In the genomic region with DNA sequence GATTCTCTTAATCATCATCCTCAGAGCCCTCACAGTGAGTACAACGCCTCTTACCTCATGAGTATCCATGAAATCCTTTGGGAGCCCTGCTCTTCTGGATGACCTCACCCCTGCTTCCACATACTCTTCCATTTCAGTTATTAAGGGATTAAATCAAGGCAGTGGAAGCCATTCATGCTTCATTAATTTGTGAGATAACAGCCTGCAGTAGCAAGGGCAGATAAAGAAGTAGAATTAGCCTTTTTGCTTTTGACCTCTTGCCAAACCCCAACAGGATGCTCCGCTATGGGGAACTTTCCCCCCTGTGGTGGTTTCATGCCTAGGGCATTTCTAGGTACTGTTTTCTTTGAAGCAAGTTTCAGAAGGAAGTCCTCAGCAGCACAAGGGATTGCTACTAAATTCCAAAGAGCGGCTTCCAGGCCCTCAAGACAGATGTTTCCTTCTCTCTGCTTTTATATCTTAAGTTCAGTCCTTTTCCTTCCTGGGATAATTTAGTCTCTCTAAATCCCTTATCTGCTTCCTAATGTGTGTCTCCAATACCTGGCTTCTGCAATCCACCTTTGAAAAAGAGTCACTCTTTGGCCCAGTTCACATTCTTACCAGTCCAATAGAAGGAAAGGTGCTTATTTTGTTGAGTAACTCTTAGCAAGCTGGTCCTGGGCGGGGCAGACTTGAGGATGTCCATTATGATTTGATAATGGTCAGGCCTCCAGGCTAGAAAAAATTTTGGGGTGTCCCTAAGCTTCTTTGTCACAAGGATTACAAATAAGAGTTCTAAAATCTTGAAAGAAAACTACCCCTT, we compare ENCODE assay signal across 8 cellular contexts.
DNase-seq lines count a peak whose midpoint lies in the region; ATAC-seq and TF ChIP-seq lines count a peak whose summit lies in the region.

No MANE protein-coding gene starts in this region.

- TF ChIP-seq CTCF in retinal pigment epithelial cell (conservative IDR thresholded peaks at IDR 0.05; ENCODE audit: low read depth, low read length): no peak
- no peak for TF ChIP-seq CTCF in ascending aorta (IDR thresholded peaks at IDR 0.05)

- H3K27me3 ChIP-seq in ascending aorta: no peaks in the 10 kb centered on the region

- peaks cover 0 to 8% of the 10 kb centered on the region in 2 donors for H3K9me3 ChIP-seq in ascending aorta

- no peak for TF ChIP-seq POLR2A in GM18505 (IDR thresholded peaks at IDR 0.05; ENCODE audit: borderline replicate concordance, extremely low read depth, insufficient read depth, insufficient read length)

- peaks cover 7 to 27% of the 10 kb centered on the region in 2 donors for H3K4me1 ChIP-seq in ascending aorta

- H3K36me3 ChIP-seq in ascending aorta: no peaks in the 10 kb centered on the region

- peak; percentile 90 for ATAC-seq in GM18505 (IDR thresholded peaks at IDR 0.05; ENCODE audit: unreplicated experiment)
- ATAC-seq in HG03095 (IDR thresholded peaks at IDR 0.05; ENCODE audit: unreplicated experiment): peak; percentile 78

- peak; percentile 63 for DNase-seq in OCI-M1 (lab: John Stamatoyannopoulos, UW)
- peak; percentile 22 for DNase-seq in fibroblast of gingiva (ENCODE audit: low read depth)
- peak; percentile 83 for DNase-seq in retinal pigment epithelial cell (ENCODE audit: low read depth)
- no peak for DNase-seq in NCI-H510A treated with DMSO at 0.1 percent for 48 hours (lab: John Stamatoyannopoulos, UW)
- DNase-seq in ascending aorta (ENCODE audit: low spot score in 2 of 2): no peak
- no peak for DNase-seq in SK-N-DZ (ENCODE audit: low spot score)

- H3K4me3 ChIP-seq in retinal pigment epithelial cell (ENCODE audit: low read length) (no peak overlapping the region), ascending aorta (no peak overlapping the region)

- peak overlapping the region in 1 of 2 donors; percentile 18 for H3K27ac ChIP-seq in ascending aorta

- intact Hi-C loops in ascending aorta (cut with DNase I): no loop called here

Comparison
In these comparisons a context has a peak if more than half of its experiments do, and no peak if none do; other contexts are left out.
1. DNase-seq: peak in OCI-M1 (single experiment), fibroblast of gingiva (single experiment) and retinal pigment epithelial cell (single experiment); none in NCI-H510A treated with DMSO at 0.1 percent for 48 hours (single experiment), ascending aorta (0 of 2) and SK-N-DZ (single experiment).